9 cellular contexts compared by ENCODE assay signal in genomic region chr17:64056269-64057005, GRCh38. TPM values are rescaled to one million over a fixed set of nuclear protein-coding genes. Genes with fewer than 3 reads are reported as not detected.
DNase-seq lines count a peak whose midpoint lies in the region; ATAC-seq and TF ChIP-seq lines count a peak whose summit lies in the region.
"Had no signal": no experiment of that assay in that cellular context is flagged by ENCODE, and none has a peak within 500 bp of the region (broad histone marks: within the 10 kb centered on the region; RNA-seq: fewer than 3 reads in every experiment).

No MANE protein-coding gene starts in this region.

- H3K27me3 ChIP-seq in osteoblast (ENCODE audit: insufficient read depth, low read length): no peaks in the 10 kb centered on the region

- no peak overlapping the region for H2AFZ ChIP-seq in osteoblast (ENCODE audit: low read length)

- no peak overlapping the region for H3K4me2 ChIP-seq in osteoblast (ENCODE audit: insufficient read depth, low read length)

- H3K4me3 ChIP-seq in osteoblast (ENCODE audit: insufficient read depth, low read length): no peak overlapping the region

- H4K20me1 ChIP-seq in osteoblast (ENCODE audit: insufficient read depth, low read length): no peaks in the 10 kb centered on the region

- no peaks in the 10 kb centered on the region for H3K79me2 ChIP-seq in osteoblast (ENCODE audit: insufficient read depth, low read length)

- H3K4me1 ChIP-seq in osteoblast (ENCODE audit: insufficient read depth, low read length): no peaks in the 10 kb centered on the region

- no peak overlapping the region for H3K27ac ChIP-seq in osteoblast (ENCODE audit: low read depth, low read length)
- H3K27ac ChIP-seq: HL-60 had no signal

- peaks cover 53% of the 10 kb centered on the region for H3K36me3 ChIP-seq in osteoblast (ENCODE audit: insufficient read depth, low read length)

- no peak for TF ChIP-seq CTCF in osteoblast (IDR thresholded peaks at IDR 0.05; ENCODE audit: extremely low read depth, low read depth, low read length)

- ATAC-seq in GM18508 (IDR thresholded peaks at IDR 0.05; ENCODE audit: insufficient read depth, unreplicated experiment): peak; percentile 70
- ATAC-seq in GM21528 (IDR thresholded peaks at IDR 0.05; ENCODE audit: low FRiP score, unreplicated experiment): peak; percentile 69
- ATAC-seq in HG03097 (IDR thresholded peaks at IDR 0.05; ENCODE audit: low FRiP score, unreplicated experiment): no peak

- no peaks in the 10 kb centered on the region for H3K9me3 ChIP-seq in osteoblast (ENCODE audit: low read depth, low read length)

- DNase-seq in HuH-7 (ENCODE audit: low spot score) (peak; percentile 30), islet precursor cell (peak; percentile 95), osteoblast (ENCODE audit: insufficient read length, low spot score, missing footprints) (no peak), glomerular visceral epithelial cell (ENCODE audit: extremely low spot score) (no peak), NCI-H128 (lab: John Stamatoyannopoulos, UW; ENCODE audit: unreplicated experiment) (no peak)

RNA-seq across cellular contexts. Expression of gene ICAM2, which starts 36.0 kb away (rescaled TPM):
- 6.5 and 8.5 TPM in 2 replicates for total RNA-seq in osteoblast

RNA-seq across cellular contexts. Expression of gene PRR29, which starts 58.3 kb away (rescaled TPM):
- total RNA-seq in osteoblast: 0.36 and 0.88 TPM in 2 replicates

Comparison
In these comparisons a context has a peak if more than half of its experiments do, and no peak if none do; other contexts are left out.
1. DNase-seq: peak in HuH-7 (single experiment) and islet precursor cell (single experiment); none in osteoblast (single experiment), glomerular visceral epithelial cell (single experiment) and NCI-H128 (single experiment).